In genomic region chr7:112937651-112938390, GRCh38 we compare ENCODE assay signal across 9 cellular contexts.
DNase-seq lines count a peak whose midpoint lies in the region; ATAC-seq and TF ChIP-seq lines count a peak whose summit lies in the region.
"Had no signal": no experiment of that assay in that cellular context is flagged by ENCODE, and none has a peak within 500 bp of the region (broad histone marks: within the 10 kb centered on the region; RNA-seq: fewer than 3 reads in every experiment).

No MANE protein-coding gene starts in this region.

- no peak overlapping the region for H3K27ac ChIP-seq in left ventricle myocardium inferior (replicated peaks)
- H3K27ac ChIP-seq in right cardiac atrium (ENCODE audit: low read length) = no peak overlapping the region
- no peak overlapping the region for H3K27ac ChIP-seq in upper lobe of right lung
- H3K27ac ChIP-seq in thyroid gland = no peak overlapping the region
- H3K27ac ChIP-seq in spleen = no peak overlapping the region

- H3K27me3 ChIP-seq in left ventricle myocardium inferior (ENCODE audit: low read depth) (no peaks in the 10 kb centered on the region), right cardiac atrium (ENCODE audit: control insufficient read depth, insufficient read depth) (no peaks in the 10 kb centered on the region), upper lobe of right lung (no peaks in the 10 kb centered on the region), thyroid gland (no peaks in the 10 kb centered on the region), spleen (replicated peaks in 1 of 7) (no peaks in the 10 kb centered on the region)

- intact Hi-C loops in left ventricle myocardium inferior (cut with micrococcal nuclease) (no loop called here), cardiac septum (cut with DNase I) (no loop called here), activated B cell treated with CpG ODN at 0.5 μM for 24 hours (cut with micrococcal nuclease) (loop anchor here (10.0 kb wide), 1 partner anchor 53 kb away; no protein-coding TSS in a partner anchor), right cardiac atrium (cut with DNase I) (no loop called here), upper lobe of right lung (cut with DNase I) (no loop called here), thyroid gland (cut with DNase I) (no loop called here), spleen (cut with DNase I; ENCODE audit: low total_unique reads) (no loop called here)

- 59% methylated on average over 3 of the region's 3 CpGs for WGBS in right cardiac atrium
- 91 to 93% methylated on average over 3 of the region's 3 CpGs for WGBS in thyroid gland, 2 donors
- 75 to 82% (median 80%) methylated on average over 3 of the region's 3 CpGs for WGBS in spleen, 5 donors

- H3K9me3 Mint-ChIP-seq in activated B cell treated with CpG ODN at 0.5 μM for 24 hours = no peaks in the 10 kb centered on the region

- POLR2A ChIA-PET in activated B cell treated with CpG ODN at 0.5 μM for 24 hours (lab: Charles Lee) = no interaction called here

- peak overlapping the region; percentile 93 for H3K4me3 ChIP-seq in left ventricle myocardium inferior
- peak overlapping the region; percentile 98 for H3K4me3 ChIP-seq in right cardiac atrium (ENCODE audit: low read length)
- peak overlapping the region; percentile 87 for H3K4me3 ChIP-seq in upper lobe of right lung
- H3K4me3 ChIP-seq in thyroid gland (replicated peaks in 1 of 3) = no peak overlapping the region
- peak overlapping the region in 4 of 8 donors; percentile 81 to 97 (median 90) for H3K4me3 ChIP-seq in spleen

- H3K36me3 ChIP-seq in left ventricle myocardium inferior = peaks cover 5% of the 10 kb centered on the region
- peaks cover 6% of the 10 kb centered on the region for H3K36me3 ChIP-seq in upper lobe of right lung
- H3K36me3 ChIP-seq in thyroid gland = no peaks in the 10 kb centered on the region
- H3K36me3 ChIP-seq in spleen = no peaks in the 10 kb centered on the region

- H3K27me3 Mint-ChIP-seq in activated B cell treated with CpG ODN at 0.5 μM for 24 hours = no peaks in the 10 kb centered on the region

- no peak for DNase-seq in left ventricle myocardium inferior
- DNase-seq in cardiac septum (ENCODE audit: low spot score) = no peak
- DNase-seq in activated B cell treated with CpG ODN at 0.5 μM for 24 hours = no peak
- DNase-seq in right cardiac atrium = no peak
- DNase-seq in upper lobe of right lung = no peak
- DNase-seq in thyroid gland = no peak
- no peak for DNase-seq in SW480 (ENCODE audit: low spot score)
- DNase-seq in spleen = no peak
- DNase-seq: KG1 had no signal

- peaks cover 50% of the 10 kb centered on the region for H3K4me1 Mint-ChIP-seq in activated B cell treated with CpG ODN at 0.5 μM for 24 hours

- peak overlapping the region; percentile 99 for H3K4me3 Mint-ChIP-seq in activated B cell treated with CpG ODN at 0.5 μM for 24 hours

- ATAC-seq in activated B cell treated with CpG ODN at 0.5 μM for 24 hours (ENCODE audit: low read depth) (no peak), right cardiac atrium (no peak), upper lobe of right lung (no peak)

- H3K4me1 ChIP-seq in left ventricle myocardium inferior = peaks cover 57% of the 10 kb centered on the region
- peaks cover 3% of the 10 kb centered on the region for H3K4me1 ChIP-seq in right cardiac atrium (ENCODE audit: control insufficient read depth, insufficient read depth, low read length)
- H3K4me1 ChIP-seq in upper lobe of right lung = peaks cover 21% of the 10 kb centered on the region
- peaks cover 5 to 16% of the 10 kb centered on the region in 2 donors for H3K4me1 ChIP-seq in thyroid gland
- H3K4me1 ChIP-seq in spleen = peaks cover 11 to 57% (median 38%) of the 10 kb centered on the region in 6 donors

- CTCF ChIA-PET in activated B cell treated with CpG ODN at 0.5 μM for 24 hours (lab: Charles Lee) = no interaction called here

- no peak for TF ChIP-seq POLR2A in thyroid gland (IDR thresholded peaks at IDR 0.05)
- TF ChIP-seq POLR2A in spleen (IDR thresholded peaks at IDR 0.05) = no peak

- TF ChIP-seq CTCF in left ventricle myocardium inferior (IDR thresholded peaks at IDR 0.05; ENCODE audit: borderline replicate concordance) (no peak), activated B cell treated with CpG ODN at 0.5 μM for 24 hours (IDR thresholded peaks at IDR 0.05) (no peak), upper lobe of right lung (IDR thresholded peaks at IDR 0.05) (no peak), thyroid gland (IDR thresholded peaks at IDR 0.05) (no peak), spleen (IDR thresholded peaks at IDR 0.05 in 8 of 11, conservative IDR thresholded peaks at IDR 0.05 in 3 of 11) (no peak)

- H3K36me3 Mint-ChIP-seq in activated B cell treated with CpG ODN at 0.5 μM for 24 hours (ENCODE audit: low read depth) = peaks cover 25% of the 10 kb centered on the region

- no peaks in the 10 kb centered on the region for H3K9me3 ChIP-seq in left ventricle myocardium inferior (replicated peaks)
- H3K9me3 ChIP-seq in right cardiac atrium (ENCODE audit: control insufficient read depth, low read length) = no peaks in the 10 kb centered on the region
- no peaks in the 10 kb centered on the region for H3K9me3 ChIP-seq in upper lobe of right lung
- no peaks in the 10 kb centered on the region for H3K9me3 ChIP-seq in thyroid gland
- H3K9me3 ChIP-seq in spleen = no peaks in the 10 kb centered on the region

- no peak overlapping the region for H3K27ac Mint-ChIP-seq in activated B cell treated with CpG ODN at 0.5 μM for 24 hours

Comparison
In these comparisons a context has a peak if more than half of its experiments do, and no peak if none do; other contexts are left out.
1. H3K4me3 ChIP-seq: peak in left ventricle myocardium inferior (single experiment), right cardiac atrium (single experiment) and upper lobe of right lung (single experiment); none in thyroid gland (0 of 3).